In the genomic region with DNA sequence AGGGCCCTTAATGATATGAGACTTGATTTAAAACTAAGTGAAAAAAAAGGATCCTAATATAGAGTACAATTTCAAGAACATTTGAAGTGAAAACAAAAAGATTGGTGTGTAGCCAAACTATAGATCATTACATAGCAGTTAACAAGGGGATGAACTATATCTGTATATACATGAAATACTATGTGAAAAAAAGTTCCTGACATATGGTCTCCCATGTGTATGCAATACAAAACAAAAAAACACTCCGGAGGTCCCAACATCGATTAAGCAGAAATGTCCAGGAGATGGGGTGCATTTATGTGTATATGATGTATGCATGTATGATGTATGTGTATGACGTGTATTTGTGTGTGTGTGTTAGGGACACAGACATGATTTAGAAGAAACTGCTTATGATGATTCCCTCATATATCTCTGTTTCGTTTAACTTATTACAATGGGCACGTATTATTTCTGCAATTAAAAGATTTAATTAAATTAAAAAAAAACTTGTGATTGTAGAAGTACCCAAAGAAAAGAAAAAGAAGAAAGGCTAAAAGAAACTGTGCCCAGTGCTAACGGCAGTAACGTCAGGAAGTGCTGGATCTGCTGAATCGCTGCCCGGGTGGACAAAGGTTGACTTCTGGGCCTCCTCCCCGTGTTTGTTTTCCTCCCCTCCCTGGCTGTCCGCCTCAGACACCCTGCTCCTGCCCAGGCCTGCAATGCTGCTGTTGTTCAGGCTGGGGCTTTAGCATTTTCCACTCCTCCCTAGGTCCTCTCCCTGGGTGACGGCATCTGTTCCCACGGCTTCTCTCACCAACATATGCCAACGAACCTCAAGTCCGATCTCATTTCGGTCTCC, we compare ENCODE assay signal across 1 cellular context.
A peak's percentile ranks its signal among the peaks of the same experiment; 100 is the strongest.
TF ChIP-seq lines count a peak whose summit lies in the region.

No MANE protein-coding gene starts in this region.

TF ChIP-seq in HepG2, 621 proteins besides CTCF, POLR2A, EP300 and RAD21 (continued from another document and continues in another):
- TF ChIP-seq, protein P1, sequence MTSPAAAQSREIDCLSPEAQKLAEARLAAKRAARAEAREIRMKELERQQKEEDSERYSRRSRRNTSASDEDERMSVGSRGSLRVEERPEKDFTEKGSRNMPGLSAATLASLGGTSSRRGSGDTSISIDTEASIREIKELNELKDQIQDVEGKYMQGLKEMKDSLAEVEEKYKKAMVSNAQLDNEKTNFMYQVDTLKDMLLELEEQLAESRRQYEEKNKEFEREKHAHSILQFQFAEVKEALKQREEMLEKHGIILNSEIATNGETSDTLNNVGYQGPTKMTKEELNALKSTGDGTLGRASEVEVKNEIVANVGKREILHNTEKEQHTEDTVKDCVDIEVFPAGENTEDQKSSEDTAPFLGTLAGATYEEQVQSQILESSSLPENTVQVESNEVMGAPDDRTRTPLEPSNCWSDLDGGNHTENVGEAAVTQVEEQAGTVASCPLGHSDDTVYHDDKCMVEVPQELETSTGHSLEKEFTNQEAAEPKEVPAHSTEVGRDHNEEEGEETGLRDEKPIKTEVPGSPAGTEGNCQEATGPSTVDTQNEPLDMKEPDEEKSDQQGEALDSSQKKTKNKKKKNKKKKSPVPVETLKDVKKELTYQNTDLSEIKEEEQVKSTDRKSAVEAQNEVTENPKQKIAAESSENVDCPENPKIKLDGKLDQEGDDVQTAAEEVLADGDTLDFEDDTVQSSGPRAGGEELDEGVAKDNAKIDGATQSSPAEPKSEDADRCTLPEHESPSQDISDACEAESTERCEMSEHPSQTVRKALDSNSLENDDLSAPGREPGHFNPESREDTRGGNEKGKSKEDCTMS (CRISPR knock-in tag; conservative IDR thresholded peaks at IDR 0.05) = no peak
- 0 out of 2 replicates have a peak, but pooled peaks have one; percentile 57 for TF ChIP-seq ZNF619 (CRISPR knock-in tag; IDR thresholded peaks at IDR 0.05)
- peak; percentile 70; the same call in 1 of the 2 replicates for TF ChIP-seq ZNF891 (CRISPR knock-in tag; IDR thresholded peaks at IDR 0.05)
- TF ChIP-seq KLF12 (CRISPR knock-in tag; IDR thresholded peaks at IDR 0.05; ENCODE audit: borderline replicate concordance) = no peak
- no peak; the same call in 1 of the 2 replicates for TF ChIP-seq MXD4 (CRISPR knock-in tag; IDR thresholded peaks at IDR 0.05)
- no peak for TF ChIP-seq ZNF674 (CRISPR knock-in tag; IDR thresholded peaks at IDR 0.05; ENCODE audit: low read depth)
- no peak for TF ChIP-seq NR1H2 (CRISPR knock-in tag; IDR thresholded peaks at IDR 0.05; ENCODE audit: borderline replicate concordance, low read depth)
- TF ChIP-seq JUN (CRISPR knock-in tag; IDR thresholded peaks at IDR 0.05) = no peak
- 0 out of 2 replicates have a peak, but pooled peaks have one; percentile 46 for TF ChIP-seq FOXK1 (CRISPR knock-in tag; IDR thresholded peaks at IDR 0.05; ENCODE audit: borderline replicate concordance, low read depth)
- TF ChIP-seq, protein P2, sequence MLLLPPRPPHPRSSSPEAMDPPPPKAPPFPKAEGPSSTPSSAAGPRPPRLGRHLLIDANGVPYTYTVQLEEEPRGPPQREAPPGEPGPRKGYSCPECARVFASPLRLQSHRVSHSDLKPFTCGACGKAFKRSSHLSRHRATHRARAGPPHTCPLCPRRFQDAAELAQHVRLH (CRISPR knock-in tag; IDR thresholded peaks at IDR 0.05; ENCODE audit: borderline replicate concordance, low read depth) = peak; percentile 62; the same call in 1 of the 2 replicates
- TF ChIP-seq HNRNPH1 (optimal IDR thresholded peaks at IDR 0.05; ENCODE audit: low read depth, low read length) = no peak
- TF ChIP-seq PPARG (CRISPR knock-in tag; conservative IDR thresholded peaks at IDR 0.05) = 0 out of 2 replicates have a peak, but pooled peaks have one; percentile 32
- peak; percentile 87 for TF ChIP-seq HNF4A (CRISPR knock-in tag; IDR thresholded peaks at IDR 0.05)
- peak; percentile 76 for TF ChIP-seq TARDBP (CRISPR knock-in tag; IDR thresholded peaks at IDR 0.05)
- TF ChIP-seq CENPT (CRISPR knock-in tag; IDR thresholded peaks at IDR 0.05; ENCODE audit: low read depth) = no peak
- TF ChIP-seq KDM4B (CRISPR knock-in tag; IDR thresholded peaks at IDR 0.05) = no peak
- TF ChIP-seq, protein P3, sequence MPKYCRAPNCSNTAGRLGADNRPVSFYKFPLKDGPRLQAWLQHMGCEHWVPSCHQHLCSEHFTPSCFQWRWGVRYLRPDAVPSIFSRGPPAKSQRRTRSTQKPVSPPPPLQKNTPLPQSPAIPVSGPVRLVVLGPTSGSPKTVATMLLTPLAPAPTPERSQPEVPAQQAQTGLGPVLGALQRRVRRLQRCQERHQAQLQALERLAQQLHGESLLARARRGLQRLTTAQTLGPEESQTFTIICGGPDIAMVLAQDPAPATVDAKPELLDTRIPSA (CRISPR knock-in tag; IDR thresholded peaks at IDR 0.05; ENCODE audit: borderline replicate concordance) = no peak
- TF ChIP-seq, protein P4, sequence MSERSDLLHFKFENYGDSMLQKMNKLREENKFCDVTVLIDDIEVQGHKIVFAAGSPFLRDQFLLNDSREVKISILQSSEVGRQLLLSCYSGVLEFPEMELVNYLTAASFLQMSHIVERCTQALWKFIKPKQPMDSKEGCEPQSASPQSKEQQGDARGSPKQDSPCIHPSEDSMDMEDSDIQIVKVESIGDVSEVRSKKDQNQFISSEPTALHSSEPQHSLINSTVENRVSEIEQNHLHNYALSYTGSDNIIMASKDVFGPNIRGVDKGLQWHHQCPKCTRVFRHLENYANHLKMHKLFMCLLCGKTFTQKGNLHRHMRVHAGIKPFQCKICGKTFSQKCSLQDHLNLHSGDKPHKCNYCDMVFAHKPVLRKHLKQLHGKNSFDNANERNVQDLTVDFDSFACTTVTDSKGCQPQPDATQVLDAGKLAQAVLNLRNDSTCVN (CRISPR knock-in tag; IDR thresholded peaks at IDR 0.05; ENCODE audit: borderline replicate concordance) = no peak; the same call in 1 of the 2 replicates
- no peak for TF ChIP-seq ZNF605 (CRISPR knock-in tag; IDR thresholded peaks at IDR 0.05)
- TF ChIP-seq, protein P5, sequence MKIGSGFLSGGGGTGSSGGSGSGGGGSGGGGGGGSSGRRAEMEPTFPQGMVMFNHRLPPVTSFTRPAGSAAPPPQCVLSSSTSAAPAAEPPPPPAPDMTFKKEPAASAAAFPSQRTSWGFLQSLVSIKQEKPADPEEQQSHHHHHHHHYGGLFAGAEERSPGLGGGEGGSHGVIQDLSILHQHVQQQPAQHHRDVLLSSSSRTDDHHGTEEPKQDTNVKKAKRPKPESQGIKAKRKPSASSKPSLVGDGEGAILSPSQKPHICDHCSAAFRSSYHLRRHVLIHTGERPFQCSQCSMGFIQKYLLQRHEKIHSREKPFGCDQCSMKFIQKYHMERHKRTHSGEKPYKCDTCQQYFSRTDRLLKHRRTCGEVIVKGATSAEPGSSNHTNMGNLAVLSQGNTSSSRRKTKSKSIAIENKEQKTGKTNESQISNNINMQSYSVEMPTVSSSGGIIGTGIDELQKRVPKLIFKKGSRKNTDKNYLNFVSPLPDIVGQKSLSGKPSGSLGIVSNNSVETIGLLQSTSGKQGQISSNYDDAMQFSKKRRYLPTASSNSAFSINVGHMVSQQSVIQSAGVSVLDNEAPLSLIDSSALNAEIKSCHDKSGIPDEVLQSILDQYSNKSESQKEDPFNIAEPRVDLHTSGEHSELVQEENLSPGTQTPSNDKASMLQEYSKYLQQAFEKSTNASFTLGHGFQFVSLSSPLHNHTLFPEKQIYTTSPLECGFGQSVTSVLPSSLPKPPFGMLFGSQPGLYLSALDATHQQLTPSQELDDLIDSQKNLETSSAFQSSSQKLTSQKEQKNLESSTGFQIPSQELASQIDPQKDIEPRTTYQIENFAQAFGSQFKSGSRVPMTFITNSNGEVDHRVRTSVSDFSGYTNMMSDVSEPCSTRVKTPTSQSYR (CRISPR knock-in tag; IDR thresholded peaks at IDR 0.05; ENCODE audit: borderline replicate concordance) = no peak; the same call in 1 of the 2 replicates
- TF ChIP-seq MAFG (CRISPR knock-in tag; IDR thresholded peaks at IDR 0.05) = no peak
- TF ChIP-seq HCFC1 (IDR thresholded peaks at IDR 0.05; ENCODE audit: low read depth, low read length) = no peak
- peak; percentile 54 for TF ChIP-seq ASH2L (IDR thresholded peaks at IDR 0.05; ENCODE audit: insufficient read length, low read depth, low read length)
- TF ChIP-seq EHMT2 (IDR thresholded peaks at IDR 0.05; ENCODE audit: borderline replicate concordance, low read depth, low read length) = no peak
- TF ChIP-seq, protein P6, sequence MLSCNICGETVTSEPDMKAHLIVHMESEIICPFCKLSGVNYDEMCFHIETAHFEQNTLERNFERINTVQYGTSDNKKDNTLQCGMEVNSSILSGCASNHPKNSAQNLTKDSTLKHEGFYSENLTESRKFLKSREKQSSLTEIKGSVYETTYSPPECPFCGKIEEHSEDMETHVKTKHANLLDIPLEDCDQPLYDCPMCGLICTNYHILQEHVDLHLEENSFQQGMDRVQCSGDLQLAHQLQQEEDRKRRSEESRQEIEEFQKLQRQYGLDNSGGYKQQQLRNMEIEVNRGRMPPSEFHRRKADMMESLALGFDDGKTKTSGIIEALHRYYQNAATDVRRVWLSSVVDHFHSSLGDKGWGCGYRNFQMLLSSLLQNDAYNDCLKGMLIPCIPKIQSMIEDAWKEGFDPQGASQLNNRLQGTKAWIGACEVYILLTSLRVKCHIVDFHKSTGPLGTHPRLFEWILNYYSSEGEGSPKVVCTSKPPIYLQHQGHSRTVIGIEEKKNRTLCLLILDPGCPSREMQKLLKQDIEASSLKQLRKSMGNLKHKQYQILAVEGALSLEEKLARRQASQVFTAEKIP (CRISPR knock-in tag; IDR thresholded peaks at IDR 0.05; ENCODE audit: borderline replicate concordance) = no peak
- TF ChIP-seq ZBTB7B (CRISPR knock-in tag; IDR thresholded peaks at IDR 0.05) = peak; percentile 18; the same call in 1 of the 2 replicates
- no peak for TF ChIP-seq KAT7 (CRISPR knock-in tag; IDR thresholded peaks at IDR 0.05; ENCODE audit: borderline replicate concordance)
- TF ChIP-seq KDM1A (CRISPR knock-in tag; IDR thresholded peaks at IDR 0.05) = no peak
- no peak for TF ChIP-seq ARNTL (CRISPR knock-in tag; IDR thresholded peaks at IDR 0.05)
- no peak for TF ChIP-seq ZC3H4 (CRISPR knock-in tag; IDR thresholded peaks at IDR 0.05; ENCODE audit: borderline replicate concordance)
- TF ChIP-seq ZNF713 (CRISPR knock-in tag; IDR thresholded peaks at IDR 0.05) = no peak
- TF ChIP-seq, protein P7, sequence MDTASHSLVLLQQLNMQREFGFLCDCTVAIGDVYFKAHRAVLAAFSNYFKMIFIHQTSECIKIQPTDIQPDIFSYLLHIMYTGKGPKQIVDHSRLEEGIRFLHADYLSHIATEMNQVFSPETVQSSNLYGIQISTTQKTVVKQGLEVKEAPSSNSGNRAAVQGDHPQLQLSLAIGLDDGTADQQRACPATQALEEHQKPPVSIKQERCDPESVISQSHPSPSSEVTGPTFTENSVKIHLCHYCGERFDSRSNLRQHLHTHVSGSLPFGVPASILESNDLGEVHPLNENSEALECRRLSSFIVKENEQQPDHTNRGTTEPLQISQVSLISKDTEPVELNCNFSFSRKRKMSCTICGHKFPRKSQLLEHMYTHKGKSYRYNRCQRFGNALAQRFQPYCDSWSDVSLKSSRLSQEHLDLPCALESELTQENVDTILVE (CRISPR knock-in tag; IDR thresholded peaks at IDR 0.05) = no peak
- peak; percentile 62; the same call in 1 of the 2 replicates for TF ChIP-seq ERF (CRISPR knock-in tag; IDR thresholded peaks at IDR 0.05)
- no peak for TF ChIP-seq PAF1 (CRISPR knock-in tag; IDR thresholded peaks at IDR 0.05)
- TF ChIP-seq ZNF792 (CRISPR knock-in tag; IDR thresholded peaks at IDR 0.05) = peak; percentile 85; the same call in 1 of the 2 replicates
- TF ChIP-seq HMG20B (CRISPR knock-in tag; conservative IDR thresholded peaks at IDR 0.05) = no peak
- no peak for TF ChIP-seq SRF (IDR thresholded peaks at IDR 0.05; ENCODE audit: low read depth, low read length)
- no peak for TF ChIP-seq ZNF441 (CRISPR knock-in tag; IDR thresholded peaks at IDR 0.05; ENCODE audit: borderline replicate concordance)
- TF ChIP-seq ZNF337 (CRISPR knock-in tag; IDR thresholded peaks at IDR 0.05; ENCODE audit: borderline replicate concordance, low read depth) = no peak
- no peak for TF ChIP-seq ZNF260 (CRISPR knock-in tag; IDR thresholded peaks at IDR 0.05; ENCODE audit: borderline replicate concordance, low read depth)
- TF ChIP-seq ZNF33B (CRISPR knock-in tag; IDR thresholded peaks at IDR 0.05) = no peak
- TF ChIP-seq SKI (IDR thresholded peaks at IDR 0.05; ENCODE audit: partially characterized antibody) = no peak
- TF ChIP-seq ZNF282 (IDR thresholded peaks at IDR 0.05; ENCODE audit: partially characterized antibody) = no peak
- no peak for TF ChIP-seq ZNF607 (CRISPR knock-in tag; IDR thresholded peaks at IDR 0.05; ENCODE audit: borderline replicate concordance)
- no peak for TF ChIP-seq HNRNPL (IDR thresholded peaks at IDR 0.05; ENCODE audit: low read depth, low read length)
- TF ChIP-seq, protein P8, sequence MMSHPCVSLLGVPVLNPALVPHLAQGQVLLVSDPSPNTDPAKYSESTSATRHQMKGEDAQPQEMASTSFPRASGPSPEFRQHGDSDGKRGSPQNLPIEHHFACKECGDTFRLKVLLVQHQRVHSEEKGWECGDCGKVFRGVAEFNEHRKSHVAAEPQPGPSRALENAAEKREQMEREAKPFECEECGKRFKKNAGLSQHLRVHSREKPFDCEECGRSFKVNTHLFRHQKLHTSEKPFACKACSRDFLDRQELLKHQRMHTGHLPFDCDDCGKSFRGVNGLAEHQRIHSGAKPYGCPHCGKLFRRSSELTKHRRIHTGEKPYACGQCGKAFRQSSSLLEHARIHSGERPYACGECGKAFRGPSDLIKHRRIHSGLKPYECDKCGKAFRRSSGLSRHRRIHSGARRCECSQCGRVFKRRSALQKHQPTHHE (CRISPR knock-in tag; IDR thresholded peaks at IDR 0.05; ENCODE audit: borderline replicate concordance) = peak; percentile 55; the same call in 1 of the 2 replicates
- TF ChIP-seq, protein P9, sequence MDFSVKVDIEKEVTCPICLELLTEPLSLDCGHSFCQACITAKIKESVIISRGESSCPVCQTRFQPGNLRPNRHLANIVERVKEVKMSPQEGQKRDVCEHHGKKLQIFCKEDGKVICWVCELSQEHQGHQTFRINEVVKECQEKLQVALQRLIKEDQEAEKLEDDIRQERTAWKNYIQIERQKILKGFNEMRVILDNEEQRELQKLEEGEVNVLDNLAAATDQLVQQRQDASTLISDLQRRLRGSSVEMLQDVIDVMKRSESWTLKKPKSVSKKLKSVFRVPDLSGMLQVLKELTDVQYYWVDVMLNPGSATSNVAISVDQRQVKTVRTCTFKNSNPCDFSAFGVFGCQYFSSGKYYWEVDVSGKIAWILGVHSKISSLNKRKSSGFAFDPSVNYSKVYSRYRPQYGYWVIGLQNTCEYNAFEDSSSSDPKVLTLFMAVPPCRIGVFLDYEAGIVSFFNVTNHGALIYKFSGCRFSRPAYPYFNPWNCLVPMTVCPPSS (IDR thresholded peaks at IDR 0.05) = no peak
- no peak for TF ChIP-seq RAD51 (IDR thresholded peaks at IDR 0.05; ENCODE audit: borderline replicate concordance)
- TF ChIP-seq ZBTB7A (CRISPR knock-in tag; IDR thresholded peaks at IDR 0.05) = no peak
- TF ChIP-seq, protein P10, sequence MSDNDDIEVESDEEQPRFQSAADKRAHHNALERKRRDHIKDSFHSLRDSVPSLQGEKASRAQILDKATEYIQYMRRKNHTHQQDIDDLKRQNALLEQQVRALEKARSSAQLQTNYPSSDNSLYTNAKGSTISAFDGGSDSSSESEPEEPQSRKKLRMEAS (IDR thresholded peaks at IDR 0.05) = peak; percentile 45; the same call in 1 of the 2 replicates
- TF ChIP-seq ZNF749 (CRISPR knock-in tag; IDR thresholded peaks at IDR 0.05; ENCODE audit: borderline replicate concordance) = no peak
- no peak for TF ChIP-seq HNRNPK (IDR thresholded peaks at IDR 0.05; ENCODE audit: low read depth, low read length, poor library complexity, severe bottlenecking)
